Comparison of ENCODE assay signal across 17 cellular contexts in genomic region chr17:47274319-47275069, GRCh38. TPM values are rescaled to one million over a fixed set of nuclear protein-coding genes. Genes with fewer than 3 reads are reported as not detected.
DNase-seq lines count a peak whose midpoint lies in the region; ATAC-seq and TF ChIP-seq lines count a peak whose summit lies in the region.
"Had no signal": no experiment of that assay in that cellular context is flagged by ENCODE, and none has a peak within 500 bp of the region (broad histone marks: within the 10 kb centered on the region; RNA-seq: fewer than 3 reads in every experiment).

No MANE protein-coding gene starts in this region.

- peak overlapping the region in 1 of 2 experiments; percentile 77 for H3K4ac ChIP-seq in mesenchymal stem cell (ENCODE audit: low read depth in 1 of 2, low read length in 2 of 2)

- peak overlapping the region; percentile 42 for H4K8ac ChIP-seq in mesenchymal stem cell (ENCODE audit: low read length)

- POLR2A ChIA-PET in HEK293 (lab: Yijun Ruan, JAX) = interaction anchor here (0.6 to 1.6 kb wide), 8 partner anchors 9 to 107 kb away, joined by 3 to 11 read pairs (median 5); no protein-coding TSS in a partner anchor

- H2AFZ ChIP-seq in mesenchymal stem cell (ENCODE audit: low read depth, low read length) = no peak overlapping the region

- H3K27ac ChIP-seq in HEK293 (ENCODE audit: extremely low read depth, low read depth, low read length) = no peak overlapping the region
- H3K27ac ChIP-seq in mesenchymal stem cell (ENCODE audit: low read length, poor library complexity, severe bottlenecking) = peak overlapping the region; percentile 86
- H3K27ac ChIP-seq in thoracic aorta = peak overlapping the region; percentile 96 to 97
- H3K27ac ChIP-seq: HL-60 had no signal

- no peak overlapping the region for H3K4me2 ChIP-seq in mesenchymal stem cell (ENCODE audit: low read length, poor library complexity, severe bottlenecking)

- H3K4me1 ChIP-seq in HEK293 (ENCODE audit: control insufficient read depth, insufficient read depth, low read length) (peaks cover 26% of the 10 kb centered on the region), mesenchymal stem cell (ENCODE audit: control insufficient read depth, insufficient read depth, low read depth, low read length) (peaks cover 38% of the 10 kb centered on the region), thoracic aorta (ENCODE audit: control insufficient read depth in 1 of 2, low read depth in 2 of 2) (peaks cover 48 to 78% of the 10 kb centered on the region in 2 donors)

- H3K36me3 Mint-ChIP-seq in chondrocyte (ENCODE audit: low read depth) = no peaks in the 10 kb centered on the region

- H3K9me3 Mint-ChIP-seq in chondrocyte (ENCODE audit: low read depth) = no peaks in the 10 kb centered on the region

- H2AK5ac ChIP-seq in mesenchymal stem cell (ENCODE audit: low read length, severe bottlenecking) = peak overlapping the region; percentile 84

- peak overlapping the region; percentile 66 for H2BK5ac ChIP-seq in mesenchymal stem cell (ENCODE audit: low read depth, low read length, poor library complexity, severe bottlenecking)

- WGBS in mesenchymal stem cell = 99% methylated on average over 4 of the region's 5 CpGs

- H4K91ac ChIP-seq in mesenchymal stem cell (ENCODE audit: low read length) = peak overlapping the region; percentile 85

- no peaks in the 10 kb centered on the region for H3K27me3 ChIP-seq in mesenchymal stem cell (ENCODE audit: control insufficient read depth in 1 of 2, insufficient read depth in 1 of 2, low read length in 2 of 2)
- H3K27me3 ChIP-seq in thoracic aorta (replicated peaks; ENCODE audit: insufficient read depth) = no peaks in the 10 kb centered on the region

- DNase-seq in chondrocyte (ENCODE audit: low spot score) (no peak), mesenchymal stem cell (no peak), thoracic aorta (ENCODE audit: low spot score) (no peak), NCI-H1105 treated with DMSO at 0.1 percent for 48 hours (lab: John Stamatoyannopoulos, UW) (no peak)
- DNase-seq: activated CD8-positive, alpha-beta memory T cell treated with anti-CD3 and anti-CD28 coated beads, Interleukin-2, amount 10 ng/mL, durations not matched to agents 7 days and 5 days; activated naive CD4-positive, alpha-beta T cell; DMS53; naive thymus-derived CD4-positive, alpha-beta T cell; NCI-H1694 treated with DMSO at 0.1 percent for 48 hours; stimulated activated CD4-positive, alpha-beta T cell treated with anti-CD3 and anti-CD28 coated beads, Interleukin-4, amount 100 ng/mL, for 4 hours had no signal

- H3K36me3 ChIP-seq in HEK293 (ENCODE audit: control insufficient read depth in 2 of 2, insufficient read depth in 1 of 2, low read length in 2 of 2) = no peaks in the 10 kb centered on the region
- H3K36me3 ChIP-seq in mesenchymal stem cell (ENCODE audit: control insufficient read depth in 1 of 2, insufficient read depth in 2 of 2, low read depth in 1 of 2, low read length in 2 of 2) = peaks cover 13 to 29% of the 10 kb centered on the region in 2 experiments
- H3K36me3 ChIP-seq in thoracic aorta = no peaks in the 10 kb centered on the region
- H3K36me3 ChIP-seq: HAP-1 had no signal

- H3K4me3 ChIP-seq in HEK293 (ENCODE audit: low read depth, low read length) (no peak overlapping the region), mesenchymal stem cell (ENCODE audit: insufficient read depth in 1 of 2, low read depth in 1 of 2, low read length in 2 of 2) (peak overlapping the region in 1 of 2 experiments; percentile 49), thoracic aorta (no peak overlapping the region)
- H3K4me3 ChIP-seq: HAP-1 had no signal

- no peak overlapping the region for H3K14ac ChIP-seq in mesenchymal stem cell (ENCODE audit: low read length in 2 of 2)

- H3K9ac ChIP-seq in mesenchymal stem cell (ENCODE audit: low read length) = peak overlapping the region; percentile 78

- peaks cover 8% of the 10 kb centered on the region for H3K79me1 ChIP-seq in mesenchymal stem cell (replicated peaks; ENCODE audit: low read length, poor library complexity, severe bottlenecking)

- peak overlapping the region; percentile 93 to 94 for H2BK12ac ChIP-seq in mesenchymal stem cell (ENCODE audit: low read length in 2 of 2)

- H3K4me1 Mint-ChIP-seq in chondrocyte (ENCODE audit: low read depth) = peaks cover 55% of the 10 kb centered on the region

- H2BK15ac ChIP-seq in mesenchymal stem cell (ENCODE audit: low read depth, poor library complexity, severe bottlenecking) = peak overlapping the region; percentile 63

- H3K18ac ChIP-seq in mesenchymal stem cell (ENCODE audit: low read depth in 1 of 2, low read length in 2 of 2) = peak overlapping the region; percentile 72 to 83

- no peaks in the 10 kb centered on the region for H3K27me3 Mint-ChIP-seq in chondrocyte (ENCODE audit: low read depth)

- H3K27ac Mint-ChIP-seq in chondrocyte (ENCODE audit: unreplicated experiment) = peak overlapping the region; percentile 87
- H3K27ac Mint-ChIP-seq: activated CD8-positive, alpha-beta memory T cell treated with anti-CD3 and anti-CD28 coated beads, Interleukin-2, amount 10 ng/mL, durations not matched to agents 7 days and 5 days had no signal

- no peak overlapping the region for H3K4me3 Mint-ChIP-seq in chondrocyte (ENCODE audit: unreplicated experiment)
- H3K4me3 Mint-ChIP-seq: activated CD8-positive, alpha-beta memory T cell treated with anti-CD3 and anti-CD28 coated beads, Interleukin-2, amount 10 ng/mL, durations not matched to agents 7 days and 5 days; naive thymus-derived CD4-positive, alpha-beta T cell had no signal

- TF ChIP-seq CTCF in HEK293 (tag by site-specific recombination; IDR thresholded peaks at IDR 0.05) (no peak), chondrocyte (IDR thresholded peaks at IDR 0.05) (no peak), thoracic aorta (IDR thresholded peaks at IDR 0.05) (no peak)

- CTCF ChIA-PET in HEK293 (lab: Yijun Ruan, JAX) = interaction anchor here (0.6 to 2.9 kb wide), 11 partner anchors 9 to 126 kb away, joined by 3 to 12 read pairs (median 5); no protein-coding TSS in a partner anchor

- no peaks in the 10 kb centered on the region for H3K9me3 ChIP-seq in HEK293 (ENCODE audit: control insufficient read depth, insufficient read depth, low read depth, low read length)
- no peaks in the 10 kb centered on the region for H3K9me3 ChIP-seq in mesenchymal stem cell (ENCODE audit: control insufficient read depth, low read length)
- H3K9me3 ChIP-seq in thoracic aorta = no peaks in the 10 kb centered on the region
- H3K9me3 ChIP-seq: HAP-1 had no signal

- no peak overlapping the region for H2BK120ac ChIP-seq in mesenchymal stem cell (ENCODE audit: low read depth, low read length)

- ATAC-seq in thoracic aorta (ENCODE audit: insufficient number of reproducible peaks, low FRiP score, low read depth) (no peak), GM18519 (IDR thresholded peaks at IDR 0.05; ENCODE audit: low FRiP score, unreplicated experiment) (no peak), HG03196 (IDR thresholded peaks at IDR 0.05; ENCODE audit: unreplicated experiment) (no peak), HG02763 (IDR thresholded peaks at IDR 0.05; ENCODE audit: unreplicated experiment) (no peak)
- ATAC-seq: activated CD8-positive, alpha-beta memory T cell treated with anti-CD3 and anti-CD28 coated beads, Interleukin-2, amount 10 ng/mL, durations not matched to agents 7 days and 5 days; naive thymus-derived CD4-positive, alpha-beta T cell had no signal

- no peak overlapping the region for H3K23ac ChIP-seq in mesenchymal stem cell (ENCODE audit: low read length in 2 of 2)

TF ChIP-seq in HEK293, 187 proteins besides CTCF, POLR2A, EP300 and RAD21:
- no peak for TF ChIP-seq ZNF354C (tag by site-specific recombination; IDR thresholded peaks at IDR 0.05; ENCODE audit: borderline replicate concordance, low read depth)
- TF ChIP-seq ZNF121 (tag by site-specific recombination; IDR thresholded peaks at IDR 0.05) = 0 out of 2 replicates have a peak, but pooled peaks have one; percentile 24

RNA-seq across cellular contexts. Expression of gene ITGB3, which starts 20.9 kb away (rescaled TPM):
- 0.85 to 11.4 TPM (median 10.5 TPM) in 3 replicates for total RNA-seq in chondrocyte
- 11.3 TPM for polyA plus RNA-seq in mesenchymal stem cell (2013, experiment 1 of 2)
- 11.3 TPM for polyA plus RNA-seq in mesenchymal stem cell (2013, experiment 2 of 2)
- 100 to 1,000 TPM in 1 of 2 donors, 10 to 100 TPM in 1; 68.1 to 197 TPM for total RNA-seq in thoracic aorta
- polyA plus RNA-seq: keratinocyte; naive thymus-derived CD4-positive, alpha-beta T cell had no signal

RNA-seq across cellular contexts. Expression of gene EFCAB13, which starts 49.3 kb away (rescaled TPM):
- total RNA-seq in chondrocyte (1.5 to 3.2 TPM (median 2.5 TPM) in 3 replicates), thoracic aorta (10 to 100 TPM in 1 of 2 donors, 1 to 10 TPM in 1; 8.1 to 16.7 TPM)
- polyA plus RNA-seq in mesenchymal stem cell (2013, experiment 1 of 2) = 1.2 TPM
- polyA plus RNA-seq in mesenchymal stem cell (2013, experiment 2 of 2) = 1.2 TPM
